ENCODE assay signal across 8 cellular contexts in the genomic region with DNA sequence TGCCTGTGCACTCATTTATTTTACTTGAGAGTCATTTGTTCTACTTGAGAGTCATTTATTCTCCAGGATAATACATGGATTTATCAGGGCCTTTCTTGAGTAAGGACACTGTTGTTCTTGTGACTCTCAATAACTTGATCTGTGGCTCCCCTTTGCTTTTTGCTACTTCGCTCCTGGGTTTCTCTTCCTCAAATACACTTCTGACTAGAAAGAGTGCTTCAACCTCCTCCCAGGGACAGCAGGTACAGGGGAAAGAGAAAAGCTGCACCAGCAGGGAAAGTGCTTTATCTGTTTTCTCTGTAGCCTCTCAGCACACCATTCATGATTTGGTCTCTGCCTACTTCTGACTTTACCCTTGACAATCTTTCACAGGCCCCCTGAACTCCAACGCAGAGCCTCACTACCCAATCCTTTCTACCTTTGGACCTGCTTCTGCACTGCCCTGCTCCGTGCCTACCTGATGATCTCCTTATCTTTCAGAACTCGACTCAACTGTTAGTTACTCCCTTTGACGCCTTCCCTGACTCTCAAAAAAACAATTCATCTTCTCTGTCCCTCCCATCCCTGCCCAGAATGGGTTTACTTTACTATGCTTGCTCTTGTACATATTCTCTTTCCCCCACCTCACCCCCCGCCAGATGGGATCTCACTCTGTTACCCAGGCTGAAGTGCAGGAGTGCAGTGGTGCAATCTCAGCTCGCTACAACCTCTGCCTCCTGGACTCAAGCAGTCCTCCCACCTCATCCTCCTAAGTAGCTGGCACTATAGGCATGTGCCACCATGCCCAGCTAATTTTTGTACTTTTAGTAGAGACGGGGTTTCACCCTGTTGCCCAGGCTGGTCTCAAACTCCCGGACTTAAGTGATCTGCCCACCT. TPM values are rescaled to one million over a fixed set of nuclear protein-coding genes. Genes with fewer than 3 reads are reported as not detected.
DNase-seq lines count a peak whose midpoint lies in the region; ATAC-seq and FAIRE-seq lines count a peak whose summit lies in the region.
"Had no signal": no experiment of that assay in that cellular context is flagged by ENCODE, and none has a peak within 500 bp of the region (broad histone marks: within the 10 kb centered on the region; RNA-seq: fewer than 3 reads in every experiment).

No MANE protein-coding gene starts in this region.

- FAIRE-seq in GM19239 (lab: Jason Lieb, UNC), result peak; percentile 23

- H3K4me3 Mint-ChIP-seq in activated T-helper 2 cell treated with anti-CD3 and anti-CD28 coated beads, Interferon-gamma antibody, Interleukin-2, Interleukin-4, amounts not matched to agents 10 μg/mL and 5 μg/mL and 100 μg/mL, durations not matched to agents 14 hours and 24 hours and 36 hours (ENCODE audit: low read depth), result peak overlapping the region; percentile 41

- peaks cover 12% of the 10 kb centered on the region for H3K4me1 Mint-ChIP-seq in activated T-helper 2 cell treated with anti-CD3 and anti-CD28 coated beads, Interferon-gamma antibody, Interleukin-2, Interleukin-4, amounts not matched to agents 10 μg/mL and 5 μg/mL and 100 μg/mL, durations not matched to agents 14 hours and 24 hours and 36 hours (ENCODE audit: low read depth)

- no peaks in the 10 kb centered on the region for H3K9me3 Mint-ChIP-seq in activated T-helper 2 cell treated with anti-CD3 and anti-CD28 coated beads, Interferon-gamma antibody, Interleukin-2, Interleukin-4, amounts not matched to agents 10 μg/mL and 5 μg/mL and 100 μg/mL, durations not matched to agents 14 hours and 24 hours and 36 hours

- in situ Hi-C loops in G401 (cut with HindIII; ENCODE audit: low sequenced_read_pairs), result no loop called here

- peak; percentile 45 for ATAC-seq in HG02885 (IDR thresholded peaks at IDR 0.05; ENCODE audit: poor library complexity, unreplicated experiment)

- H3K27ac Mint-ChIP-seq in activated T-helper 2 cell treated with anti-CD3 and anti-CD28 coated beads, Interferon-gamma antibody, Interleukin-2, Interleukin-4, amounts not matched to agents 10 μg/mL and 5 μg/mL and 100 μg/mL, durations not matched to agents 14 hours and 24 hours and 36 hours, result peak overlapping the region; percentile 43

- intact Hi-C loops in activated T-helper 2 cell treated with anti-CD3 and anti-CD28 coated beads, Interferon-gamma antibody, Interleukin-2, Interleukin-4, amounts not matched to agents 10 μg/mL and 5 μg/mL and 100 μg/mL, durations not matched to agents 14 hours and 24 hours and 36 hours (cut with micrococcal nuclease), result no loop called here

- peaks cover 25% of the 10 kb centered on the region for H3K27me3 Mint-ChIP-seq in activated T-helper 2 cell treated with anti-CD3 and anti-CD28 coated beads, Interferon-gamma antibody, Interleukin-2, Interleukin-4, amounts not matched to agents 10 μg/mL and 5 μg/mL and 100 μg/mL, durations not matched to agents 14 hours and 24 hours and 36 hours (ENCODE audit: low read depth)

- H3K36me3 Mint-ChIP-seq in activated T-helper 2 cell treated with anti-CD3 and anti-CD28 coated beads, Interferon-gamma antibody, Interleukin-2, Interleukin-4, amounts not matched to agents 10 μg/mL and 5 μg/mL and 100 μg/mL, durations not matched to agents 14 hours and 24 hours and 36 hours (ENCODE audit: low read depth), result no peaks in the 10 kb centered on the region

- DNase-seq in GM19239 (ENCODE audit: insufficient read length, low spot score), result no peak
- no peak for DNase-seq in activated T-helper 2 cell treated with anti-CD3 and anti-CD28 coated beads, Interferon-gamma antibody, Interleukin-2, Interleukin-4, amounts not matched to agents 10 μg/mL and 5 μg/mL and 100 μg/mL, durations not matched to agents 14 hours and 24 hours and 36 hours (ENCODE audit: low spot score)
- DNase-seq in pons (ENCODE audit: low spot score), result peak; percentile 39
- DNase-seq in G401 (ENCODE audit: low spot score), result no peak
- no peak for DNase-seq in stimulated activated naive CD4-positive, alpha-beta T cell (lab: John Stamatoyannopoulos, UW)
- no peak for DNase-seq in NCI-H82 (lab: John Stamatoyannopoulos, UW)
- DNase-seq: NCI-H1417 treated with DMSO at 0.1 percent for 48 hours had no signal

RNA-seq across cellular contexts. Expression of gene PIGM, which starts 15.6 kb away (rescaled TPM):
- 6.7 and 7.1 TPM in 2 replicates for total RNA-seq in activated T-helper 2 cell treated with anti-CD3 and anti-CD28 coated beads, Interferon-gamma antibody, Interleukin-2, Interleukin-4, amounts not matched to agents 10 μg/mL and 5 μg/mL and 100 μg/mL, durations not matched to agents 14 hours and 24 hours and 36 hours
- total RNA-seq in G401 (2014; rRNA removed; shearing (Covaris generic)), result 2.5 and 3.2 TPM in 2 replicates

RNA-seq across cellular contexts. Expression of gene KCNJ10, which starts 22.6 kb away (rescaled TPM):
- total RNA-seq in activated T-helper 2 cell treated with anti-CD3 and anti-CD28 coated beads, Interferon-gamma antibody, Interleukin-2, Interleukin-4, amounts not matched to agents 10 μg/mL and 5 μg/mL and 100 μg/mL, durations not matched to agents 14 hours and 24 hours and 36 hours, result 0.11 TPM in 1 of 2 replicates, not detected in the other
- total RNA-seq in G401 (2014; rRNA removed; shearing (Covaris generic)), result not detected in 2 replicates

RNA-seq across cellular contexts. Expression of gene KCNJ9, which starts 34.0 kb away (rescaled TPM):
- not detected in 2 replicates for total RNA-seq in activated T-helper 2 cell treated with anti-CD3 and anti-CD28 coated beads, Interferon-gamma antibody, Interleukin-2, Interleukin-4, amounts not matched to agents 10 μg/mL and 5 μg/mL and 100 μg/mL, durations not matched to agents 14 hours and 24 hours and 36 hours
- not detected in 2 replicates for total RNA-seq in G401 (2014; rRNA removed; shearing (Covaris generic))

RNA-seq across cellular contexts. Expression of gene IGSF8, which starts 51.1 kb away (rescaled TPM):
- total RNA-seq in activated T-helper 2 cell treated with anti-CD3 and anti-CD28 coated beads, Interferon-gamma antibody, Interleukin-2, Interleukin-4, amounts not matched to agents 10 μg/mL and 5 μg/mL and 100 μg/mL, durations not matched to agents 14 hours and 24 hours and 36 hours, result 34.1 and 35.0 TPM in 2 replicates
- 11.7 and 15.4 TPM in 2 replicates for total RNA-seq in G401 (2014; rRNA removed; shearing (Covaris generic))
